In genomic region chr4:3291411-3291968, GRCh38 we compare ENCODE assay signal across 8 cellular contexts. TPM values are rescaled to one million over a fixed set of nuclear protein-coding genes. Genes with fewer than 3 reads are reported as not detected.
A peak's percentile ranks its signal among the peaks of the same experiment; 100 is the strongest.
DNase-seq lines count a peak whose midpoint lies in the region; ATAC-seq, FAIRE-seq and TF ChIP-seq lines count a peak whose summit lies in the region.

No MANE protein-coding gene starts in this region.

- intact Hi-C loops in K562 (cut with micrococcal nuclease): no loop called here
- intact Hi-C loops in left colon (cut with DNase I, micrococcal nuclease): no loop called here
- intact Hi-C loops in testis (cut with DNase I; ENCODE audit: low total_unique reads): no loop called here

- H3K4me3 ChIP-seq in AG09309 (ENCODE audit: control insufficient read depth, low read depth, low read length) (peak overlapping the region; percentile 96), HUES6 (ENCODE audit: low read depth, low read length) (peak overlapping the region; percentile 97), K562 (peak overlapping the region; percentile 61), testis (peak overlapping the region; percentile 73 to 87)

- TF ChIP-seq RAD21 in K562 (CRISPR knock-in tag; conservative IDR thresholded peaks at IDR 0.05 in 1 of 2, IDR thresholded peaks at IDR 0.05 in 1 of 2): no peak

- H3K27ac ChIP-seq in HUES6 (ENCODE audit: low read depth, low read length) (no peak overlapping the region), K562 (ENCODE audit: extremely low read depth, low read depth, low read length) (no peak overlapping the region), testis (peak overlapping the region; percentile 85 to 86)

- H3K4me1 ChIP-seq in HUES6 (ENCODE audit: control insufficient read depth, insufficient read depth, low read length) (peaks cover 20% of the 10 kb centered on the region), K562 (replicated peaks in 1 of 2; ENCODE audit: control insufficient read depth in 2 of 2, insufficient read depth in 2 of 2, low read length in 2 of 2) (peaks cover 6 to 45% of the 10 kb centered on the region in 2 experiments; a peak in 4 of 5 replicates), testis (peaks cover 15% of the 10 kb centered on the region)

- no peak for TF ChIP-seq EP300 in K562 (IDR thresholded peaks at IDR 0.05; ENCODE audit: low read length)

- peaks cover 3% of the 10 kb centered on the region; the same call in 1 of the 3 replicates for H3K79me2 ChIP-seq in K562 (ENCODE audit: control insufficient read depth, insufficient read depth, low read length)

- CTCF ChIA-PET in K562 (lab: Yijun Ruan, JAX; ENCODE audit: low intra/inter-chr PET ratio): no interaction called here

- no peaks in the 10 kb centered on the region; the same call in 1 of the 2 replicates for H4K20me1 ChIP-seq in K562 (replicated peaks; ENCODE audit: control insufficient read depth, insufficient read depth, low read length)

- H3K9ac ChIP-seq in HUES6 (ENCODE audit: low read length): peak overlapping the region; percentile 52
- H3K9ac ChIP-seq in K562 (ENCODE audit: insufficient read depth in 1 of 2, low read depth in 2 of 2, low read length in 2 of 2): peak overlapping the region in 1 of 2 experiments; percentile 91; a peak in 1 of 4 replicates

- 36% methylated on average over 23 of the region's 24 CpGs for WGBS in K562 (ENCODE audit: insufficient coverage, low coverage, missing lambda C conversion rate)
- WGBS in testis, 2 donors: 42 to 44% methylated on average over 17 to 24 of the region's 24 CpGs

- DNase-seq in AG09309 (ENCODE audit: low read depth): no peak
- no peak for DNase-seq in K562 (ENCODE audit: extremely low read depth in 1 of 4, low spot score in 3 of 4)
- DNase-seq in left colon: peak; percentile 66 to 68
- DNase-seq in testis: no peak
- no peak for DNase-seq in epidermal melanocyte (ENCODE audit: insufficient read length, low spot score)
- DNase-seq in GM12892 (ENCODE audit: insufficient read length): no peak
- no peak for DNase-seq in Ammon's horn (ENCODE audit: low spot score)

- 0 out of 2 replicates have a peak, but pooled peaks cover 2% of the 10 kb centered on the region for H3K36me3 ChIP-seq in HUES6 (ENCODE audit: control insufficient read depth, insufficient read depth, low read length)
- H3K36me3 ChIP-seq in K562 (ENCODE audit: control insufficient read depth, insufficient read depth, low read length): no peaks in the 10 kb centered on the region
- no peaks in the 10 kb centered on the region for H3K36me3 ChIP-seq in testis (ENCODE audit: low read depth, missing control alignments)

- H3K27me3 ChIP-seq in HUES6 (ENCODE audit: control insufficient read depth, insufficient read depth, low read length) (peaks cover 16% of the 10 kb centered on the region), K562 (ENCODE audit: control insufficient read depth in 2 of 2, insufficient read depth in 2 of 2, low read length in 2 of 2) (peaks cover 42 to 56% of the 10 kb centered on the region in 2 experiments), testis (no peaks in the 10 kb centered on the region)

- H3K4me2 ChIP-seq in K562 (ENCODE audit: insufficient read depth, low read length): peak overlapping the region; percentile 88

- TF ChIP-seq CTCF in AG09309 (IDR thresholded peaks at IDR 0.05; ENCODE audit: control insufficient read depth, insufficient read depth, low read depth, low read length, missing control alignments): no peak
- no peak for TF ChIP-seq CTCF in K562 (IDR thresholded peaks at IDR 0.05 in 2 of 3, conservative IDR thresholded peaks at IDR 0.05 in 1 of 3; ENCODE audit: insufficient read depth in 2 of 3, low read depth in 1 of 3, low read length in 3 of 3)
- TF ChIP-seq CTCF in testis (IDR thresholded peaks at IDR 0.05): no peak

- H3K9me3 ChIP-seq in HUES6 (ENCODE audit: control insufficient read depth, insufficient read depth, low read depth, low read length): no peaks in the 10 kb centered on the region
- H3K9me3 ChIP-seq in K562 (replicated peaks; ENCODE audit: control insufficient read depth, insufficient read depth, low read depth, low read length): no peaks in the 10 kb centered on the region
- H3K9me3 ChIP-seq in testis: no peaks in the 10 kb centered on the region

- peak; percentile 29 for FAIRE-seq in K562 (lab: Jason Lieb, UNC)
- FAIRE-seq in GM12892 (lab: Jason Lieb, UNC): no peak

- POLR2A ChIA-PET in K562 (lab: Yijun Ruan, JAX): no interaction called here

- TF ChIP-seq POLR2A in K562 (conservative IDR thresholded peaks at IDR 0.05) (no peak), testis (IDR thresholded peaks at IDR 0.05) (no peak), GM12892 (IDR thresholded peaks at IDR 0.05; ENCODE audit: low read depth, low read length) (no peak)

- ATAC-seq in K562 (no peak), left colon (peak; percentile 38)

- no TSS peak for BruUV-seq in K562 (replicated peaks; lab: Mats Ljungman, UMichigan)

- peak overlapping the region; percentile 95 for H2AFZ ChIP-seq in K562 (ENCODE audit: low read depth, low read length)

- in situ Hi-C loops in K562 (cut with MboI): no loop called here

- H3K9me1 ChIP-seq in K562 (ENCODE audit: control insufficient read depth, insufficient read depth, low read length): no peaks in the 10 kb centered on the region

TF ChIP-seq in K562, 482 proteins besides CTCF, POLR2A, EP300 and RAD21 (continues in another document):
- TF ChIP-seq GATA2 (CRISPR knock-in tag; IDR thresholded peaks at IDR 0.05) (no peak), TEAD4 (IDR thresholded peaks at IDR 0.05; ENCODE audit: low read length) (no peak), TEAD4 (CRISPR knock-in tag; IDR thresholded peaks at IDR 0.05; ENCODE audit: borderline replicate concordance) (no peak), ZNF398 (CRISPR knock-in tag; IDR thresholded peaks at IDR 0.05) (no peak), TAF7 (tag; IDR thresholded peaks at IDR 0.05) (no peak), ZNF695 (CRISPR knock-in tag; IDR thresholded peaks at IDR 0.05) (no peak)

RNA-seq across cellular contexts. Expression of gene RGS12, which starts 1.3 kb away (rescaled TPM):
- total RNA-seq in K562 (2011; cell fraction: chromatin; rRNA removed; ENCODE audit: low replicate concordance): 25.8 and 36.7 TPM in 2 replicates
- 16.2 and 16.6 TPM in 2 replicates for total RNA-seq in K562 (2011; cell fraction: nucleolus; rRNA removed)
- 13.2 and 16.0 TPM in 2 replicates for total RNA-seq in K562 (2011; cell fraction: nucleoplasm; rRNA removed)
- total RNA-seq in K562 (2014; rRNA removed) (3.6 and 4.7 TPM in 2 replicates), K562 (2014; rRNA removed; fragmentation: Illumina TruSeq; extraction: Trizol) (5.7 and 6.4 TPM in 2 replicates), K562 (2015; rRNA removed; fragmentation: Illumina TruSeq; extraction: Trizol) (6.3 and 6.4 TPM in 2 replicates), K562 (2021) (6.8 and 8.8 TPM in 2 replicates), left colon (10 to 100 TPM; 21.5 to 23.5 TPM), testis (10 to 100 TPM; 39.0 to 68.2 TPM)
- polyA plus RNA-seq in K562 (2011; rRNA removed) (4.3 and 5.8 TPM in 2 replicates), K562 (2014; fragmentation: Illumina TruSeq; extraction: Trizol) (5.5 and 6.4 TPM in 2 replicates), K562 (2014; fragmentation: Nextera tagmentation; extraction: Ambion mirVana) (under 1 TPM; 0.30 to 0.42 TPM), K562 (2014; rRNA removed) (4.2 and 5.1 TPM in 2 replicates), testis (ENCODE audit: insufficient read depth, low read depth, low replicate concordance) (25.0 TPM)
- polyA plus RNA-seq in K562 (2011; cell fraction: cytosol; rRNA removed): 2.0 and 3.4 TPM in 2 replicates
- 14.7 and 18.5 TPM in 2 replicates for polyA plus RNA-seq in K562 (2011; cell fraction: nucleus; rRNA removed)
- polyA plus RNA-seq in K562 (2012): 8.1 and 12.4 TPM in 2 replicates
- 4.5 and 5.3 TPM in 2 replicates for polyA minus RNA-seq in K562 (2011; rRNA and poly(A)+ RNA removed)
- polyA minus RNA-seq in K562 (2011; cell fraction: cytosol; rRNA and poly(A)+ RNA removed): 6.0 and 15.5 TPM in 2 replicates
- polyA minus RNA-seq in K562 (2011; cell fraction: nucleus; rRNA and poly(A)+ RNA removed): 16.2 and 16.4 TPM in 2 replicates
- 1.3 TPM for polyA plus RNA-seq in GM12892 (2012; ENCODE audit: missing spikeins)

RNA-seq across cellular contexts. Expression of gene MSANTD1, which starts 42.5 kb away (rescaled TPM):
- 0.37 and 1.5 TPM in 2 replicates for total RNA-seq in K562 (2011; cell fraction: chromatin; rRNA removed; ENCODE audit: low replicate concordance)
- total RNA-seq in K562 (2011; cell fraction: nucleolus; rRNA removed): 0.53 and 1.0 TPM in 2 replicates
- total RNA-seq in K562 (2011; cell fraction: nucleoplasm; rRNA removed): 0.23 and 0.51 TPM in 2 replicates
- total RNA-seq in K562 (2014; rRNA removed) (0.12 TPM in 1 of 2 replicates, not detected in the other), K562 (2014; rRNA removed; fragmentation: Illumina TruSeq; extraction: Trizol) (0.04 TPM in 1 of 2 replicates, not detected in the other), K562 (2015; rRNA removed; fragmentation: Illumina TruSeq; extraction: Trizol) (0.07 TPM in 1 of 2 replicates, not detected in the other), K562 (2021) (0.09 TPM in 1 of 2 replicates, not detected in the other), left colon (under 1 TPM; 0.73 to 0.82 TPM), testis (10 to 100 TPM; 10.1 to 10.3 TPM)
- polyA plus RNA-seq in K562 (2011; rRNA removed) (not detected in 2 replicates), K562 (2014; fragmentation: Illumina TruSeq; extraction: Trizol) (not detected in 2 replicates), K562 (2014; fragmentation: Nextera tagmentation; extraction: Ambion mirVana) (not detected), K562 (2014; rRNA removed) (not detected in 2 replicates), testis (ENCODE audit: insufficient read depth, low read depth, low replicate concordance) (3.6 TPM)
- 0.01 and 0.09 TPM in 2 replicates for polyA plus RNA-seq in K562 (2011; cell fraction: cytosol; rRNA removed)
- 0.27 and 0.28 TPM in 2 replicates for polyA plus RNA-seq in K562 (2011; cell fraction: nucleus; rRNA removed)
- polyA plus RNA-seq in K562 (2012): 0.05 and 0.29 TPM in 2 replicates
- not detected in 2 replicates for polyA minus RNA-seq in K562 (2011; rRNA and poly(A)+ RNA removed)
- polyA minus RNA-seq in K562 (2011; cell fraction: cytosol; rRNA and poly(A)+ RNA removed): not detected in 2 replicates
- polyA minus RNA-seq in K562 (2011; cell fraction: nucleus; rRNA and poly(A)+ RNA removed): 0.27 and 0.56 TPM in 2 replicates
- polyA plus RNA-seq in GM12892 (2012; ENCODE audit: missing spikeins): 0.40 TPM

Comparison
In these comparisons a context has a peak if more than half of its experiments do, and no peak if none do; other contexts are left out.
1. DNase-seq: peak in left colon (2 of 2); none in AG09309 (single experiment), K562 (0 of 4), testis (single experiment), epidermal melanocyte (single experiment), GM12892 (single experiment) and Ammon's horn (single experiment).
2. H3K27ac ChIP-seq: peak in testis (2 of 2); none in HUES6 (single experiment) and K562 (single experiment).
3. RNA of gene MSANTD1, which starts 42.5 kb away (total RNA-seq): 10.1 to 10.3 TPM in testis; 0.73 to 0.82 TPM in left colon and 0.04 to 1.5 TPM in K562; every median in the first group is over 4 times any median in the second.
4. Peak in every context shown above with its lines, with median percentiles within 50 percentile points of each other: H3K4me3 ChIP-seq.